ENCODE assay signal across 20 cellular contexts in the genomic region with DNA sequence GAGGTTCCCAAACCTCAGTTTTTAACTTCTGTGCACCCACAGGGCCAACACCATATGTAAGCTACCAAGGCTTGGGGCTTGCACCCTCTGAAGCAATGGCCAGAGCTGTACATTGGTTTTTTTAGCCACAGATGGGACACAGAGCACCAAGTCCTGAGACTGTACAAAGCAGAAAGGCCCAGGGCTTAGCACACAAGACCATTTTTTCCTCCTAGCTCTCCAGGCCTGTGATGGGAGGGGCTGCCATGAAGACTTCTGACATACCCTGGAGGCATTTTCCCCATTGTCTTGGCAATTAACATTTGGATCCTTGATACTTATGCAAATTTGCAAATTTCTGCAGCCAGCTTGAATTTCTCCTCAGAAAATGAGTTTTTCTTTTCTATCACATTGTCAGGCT. TPM values are rescaled to one million over a fixed set of nuclear protein-coding genes. Genes with fewer than 3 reads are reported as not detected.
DNase-seq lines count a peak whose midpoint lies in the region; ATAC-seq, FAIRE-seq and TF ChIP-seq lines count a peak whose summit lies in the region.
"Had no signal": no experiment of that assay in that cellular context is flagged by ENCODE, and none has a peak within 500 bp of the region (broad histone marks: within the 10 kb centered on the region; RNA-seq: fewer than 3 reads in every experiment).

No MANE protein-coding gene starts in this region.

- peak; percentile 46 for FAIRE-seq in GM12892 (lab: Jason Lieb, UNC)
- FAIRE-seq: A204.1, D721Med, G401.6, GM12891, GM18507 had no signal

- peak overlapping the region; percentile 67 for H2AFZ ChIP-seq in KMS-11 (ENCODE audit: low read depth)

- H3K9ac ChIP-seq in KMS-11: 0 out of 2 replicates have a peak overlapping the region, but pooled peaks have one; percentile 81
- H3K9ac ChIP-seq: BLaER1 treated with 17β-estradiol and CSF1 and Interleukin-3, amounts not matched to agents 10 nM and 100 nM had no signal

- H3K4me3 ChIP-seq in KMS-11 (IDR thresholded peaks at IDR 0.05; ENCODE audit: insufficient read depth, low read depth, low read length): no peak overlapping the region

- DNase-seq in GM12892 (ENCODE audit: insufficient read length) (no peak), NCI-H226 (no peak), NCI-H1694 treated with DMSO at 0.1 percent for 48 hours (lab: John Stamatoyannopoulos, UW) (no peak)
- DNase-seq: 8988T; AML-193; Caco-2; Calu3; CD4-positive, alpha-beta T cell; CD8-positive, alpha-beta T cell; DMS79 treated with DMSO at 0.1 percent for 48 hours; GF-D8 had no signal

- no peak for TF ChIP-seq POLR2A in GM12892 (IDR thresholded peaks at IDR 0.05; ENCODE audit: low read depth, low read length)

- peak overlapping the region; percentile 96 for H3K27ac ChIP-seq in KMS-11
- H3K27ac ChIP-seq: BLaER1 treated with 17β-estradiol and CSF1 and Interleukin-3, amounts not matched to agents 10 nM and 100 nM; C4-2B had no signal

- no peaks in the 10 kb centered on the region for H4K20me1 ChIP-seq in KMS-11 (ENCODE audit: insufficient read depth)
- H4K20me1 ChIP-seq: BLaER1 treated with 17β-estradiol and CSF1 and Interleukin-3, amounts not matched to agents 10 nM and 100 nM had no signal

- H3K79me2 ChIP-seq in KMS-11 (ENCODE audit: insufficient read depth, low read depth): no peaks in the 10 kb centered on the region

- TF ChIP-seq CTCF in KMS-11 (conservative IDR thresholded peaks at IDR 0.05; ENCODE audit: low read depth, low read length): no peak

- H3K36me3 ChIP-seq in KMS-11 (ENCODE audit: insufficient read depth): no peaks in the 10 kb centered on the region

- H3K27me3 ChIP-seq in KMS-11 (ENCODE audit: insufficient read depth, low read depth): no peaks in the 10 kb centered on the region
- H3K27me3 ChIP-seq: BLaER1 treated with 17β-estradiol and CSF1 and Interleukin-3, amounts not matched to agents 10 nM and 100 nM had no signal

- peaks cover 50% of the 10 kb centered on the region for H3K4me1 ChIP-seq in KMS-11 (ENCODE audit: low read depth, poor library complexity, severe bottlenecking)
- H3K4me1 ChIP-seq: Caco-2 had no signal

- peak overlapping the region; percentile 99 for H3K4me2 ChIP-seq in KMS-11

- ATAC-seq in GM21825 (IDR thresholded peaks at IDR 0.05; ENCODE audit: unreplicated experiment): no peak
- ATAC-seq: CD8-positive, alpha-beta T cell had no signal

RNA-seq across cellular contexts. Expression of gene CNTF, which starts 23.4 kb away (rescaled TPM):
- polyA plus RNA-seq in GM12892 (2012; ENCODE audit: missing spikeins): 0.87 TPM
